In the genomic region with DNA sequence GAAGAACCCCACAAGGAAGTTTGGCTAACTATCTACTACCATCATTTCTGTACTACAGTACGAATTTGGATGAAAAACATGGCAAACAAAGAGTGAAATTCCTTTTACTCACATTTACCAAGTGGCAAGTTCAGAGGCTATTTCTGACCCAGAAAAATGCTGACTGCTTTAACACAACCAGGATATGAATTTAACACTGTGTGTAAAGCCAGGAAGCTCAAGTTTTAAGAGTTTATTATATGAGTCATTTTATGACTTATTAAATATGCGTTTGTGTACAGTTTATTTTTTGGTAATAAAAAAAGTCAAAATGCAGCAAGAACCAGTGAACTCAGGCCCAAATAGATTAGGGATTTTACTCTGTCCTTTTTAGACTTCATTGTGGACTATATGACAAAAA, we compare ENCODE assay signal across 10 cellular contexts. TPM values are rescaled to one million over a fixed set of nuclear protein-coding genes. Genes with fewer than 3 reads are reported as not detected.
A peak's percentile ranks its signal among the peaks of the same experiment; 100 is the strongest.
DNase-seq lines count a peak whose midpoint lies in the region; ATAC-seq and TF ChIP-seq lines count a peak whose summit lies in the region.
"Had no signal": no experiment of that assay in that cellular context is flagged by ENCODE, and none has a peak within 500 bp of the region (broad histone marks: within the 10 kb centered on the region; RNA-seq: fewer than 3 reads in every experiment).

No MANE protein-coding gene starts in this region.

- H2BK120ac ChIP-seq in IMR-90 (ENCODE audit: low read depth, low read length), result peak overlapping the region; percentile 52

- H3K4me2 ChIP-seq in IMR-90 (ENCODE audit: low read depth, low read length), result peak overlapping the region; percentile 61; the same call in 1 of the 2 replicates

- H3K14ac ChIP-seq in IMR-90 (replicated peaks; ENCODE audit: low read depth, low read length), result peak overlapping the region; percentile 68

- no peaks in the 10 kb centered on the region for H4K20me1 ChIP-seq in IMR-90 (ENCODE audit: insufficient read depth, low read length)

- DNase-seq in AG08395 (ENCODE audit: low spot score), result peak; percentile 47
- peak; percentile 52 for DNase-seq in IMR-90
- no peak for DNase-seq in caudate nucleus (lab: John Stamatoyannopoulos, UW)
- peak; percentile 55 to 67 for DNase-seq in lung microvascular endothelial cell (ENCODE audit: low read depth in 2 of 2)
- DNase-seq in RPMI8226, result no peak
- no peak for DNase-seq in NCI-H1105 treated with DMSO at 0.1 percent for 48 hours (lab: John Stamatoyannopoulos, UW)
- no peak for DNase-seq in Peyer's patch
- DNase-seq: CD8-positive, alpha-beta memory T cell; effector CD4-positive, alpha-beta T cell had no signal

- no peak overlapping the region for H2BK5ac ChIP-seq in IMR-90 (ENCODE audit: low read depth, low read length, poor library complexity, severe bottlenecking)

- BruUV-seq in IMR-90 (replicated peaks; lab: Mats Ljungman, UMichigan), result no TSS peak

- H3K23ac ChIP-seq in IMR-90 (ENCODE audit: low read depth, low read length), result peak overlapping the region; percentile 63; the same call in 1 of the 2 replicates

- TF ChIP-seq POLR2A in IMR-90 (IDR thresholded peaks at IDR 0.05; ENCODE audit: low read depth, low read length) (no peak), Peyer's patch (IDR thresholded peaks at IDR 0.05) (no peak)

- H4K8ac ChIP-seq in IMR-90 (ENCODE audit: low read depth in 2 of 2, low read length in 2 of 2), result peak overlapping the region in 1 of 2 experiments; percentile 40; a peak in 2 of 4 replicates

- in situ Hi-C loops in IMR-90 (cut with MboI; ENCODE audit: low sequenced_read_pairs), result no loop called here

- H3K79me1 ChIP-seq in IMR-90 (ENCODE audit: low read depth in 1 of 2, low read length in 2 of 2), result peaks cover 4 to 7% of the 10 kb centered on the region in 2 experiments; a peak in 3 of 4 replicates

- no peak for TF ChIP-seq RAD21 in IMR-90 (IDR thresholded peaks at IDR 0.05; ENCODE audit: low read length)

- peak; percentile 55 for ATAC-seq in IMR-90 (ENCODE audit: low read depth)
- ATAC-seq in HG02798 (IDR thresholded peaks at IDR 0.05; ENCODE audit: poor library complexity, unreplicated experiment), result no peak

- no peaks in the 10 kb centered on the region for H3K9me1 ChIP-seq in IMR-90 (ENCODE audit: insufficient read depth, low read length)

- H2BK20ac ChIP-seq in IMR-90 (ENCODE audit: low read depth, low read length), result no peak overlapping the region

- WGBS in IMR-90 (ENCODE audit: extremely low coverage in 2 of 2, insufficient read length in 1 of 2), 2 experiments, result no CpG with 5 or more reads among the region's 2 CpGs

- dilution Hi-C loops in IMR-90 (cut with HindIII; ENCODE audit: low sequenced_read_pairs, unreplicated experiment), result no loop called here

- H2AK9ac ChIP-seq in IMR-90 (replicated peaks; ENCODE audit: low read depth, low read length, poor library complexity), result no peak overlapping the region

- H3K9me3 ChIP-seq in IMR-90 (ENCODE audit: control insufficient read depth, insufficient read depth, low read length) (no peaks in the 10 kb centered on the region), Peyer's patch (no peaks in the 10 kb centered on the region)

- H3K27ac ChIP-seq in IMR-90 (ENCODE audit: insufficient read depth, low read length), result no peak overlapping the region
- peak overlapping the region; percentile 58 for H3K27ac ChIP-seq in caudate nucleus (ENCODE audit: low read depth, low read length)
- no peak overlapping the region for H3K27ac ChIP-seq in Peyer's patch

- peak overlapping the region; percentile 54; the same call in 1 of the 2 replicates for H3K4ac ChIP-seq in IMR-90 (ENCODE audit: low read depth, low read length)

- H3K9ac ChIP-seq in IMR-90 (ENCODE audit: low read depth, low read length), result peak overlapping the region; percentile 43; the same call in 1 of the 2 replicates

- peak overlapping the region; percentile 37; the same call in 1 of the 2 replicates for H3K18ac ChIP-seq in IMR-90 (ENCODE audit: low read depth, low read length)

- peaks cover 6% of the 10 kb centered on the region for H3K4me1 ChIP-seq in IMR-90 (ENCODE audit: control insufficient read depth, insufficient read depth, low read length)
- no peaks in the 10 kb centered on the region for H3K4me1 ChIP-seq in Peyer's patch

- no peak overlapping the region; the same call in 1 of the 2 replicates for H4K91ac ChIP-seq in IMR-90 (ENCODE audit: insufficient read depth, low read depth, low read length)

- intact Hi-C loops in IMR-90 (cut with micrococcal nuclease), result loop anchor here (1.0 to 5.0 kb wide), 2 partner anchors 29 to 123 kb away; partner anchors contain the start of genes INHBC and R3HDM2

- peak overlapping the region; percentile 85 for H4K5ac ChIP-seq in IMR-90 (ENCODE audit: low read depth, low read length)

- no peak overlapping the region for H2AFZ ChIP-seq in IMR-90 (replicated peaks; ENCODE audit: low read length, poor library complexity)

- H3K36me3 ChIP-seq in IMR-90 (ENCODE audit: control insufficient read depth, insufficient read depth, low read length), result 0 out of 2 replicates have a peak, but pooled peaks cover 1% of the 10 kb centered on the region
- H3K36me3 ChIP-seq in Peyer's patch, result peaks cover 0 to 27% (median 0%) of the 10 kb centered on the region in 3 donors

- no peaks in the 10 kb centered on the region for H3K27me3 ChIP-seq in IMR-90 (ENCODE audit: control insufficient read depth, insufficient read depth, low read length)
- H3K27me3 ChIP-seq in Peyer's patch, result no peaks in the 10 kb centered on the region

- TF ChIP-seq CTCF in IMR-90 (conservative IDR thresholded peaks at IDR 0.05; ENCODE audit: low read depth, low read length) (no peak), Peyer's patch (IDR thresholded peaks at IDR 0.05) (no peak)

- no peak overlapping the region for H2AK5ac ChIP-seq in IMR-90 (ENCODE audit: low read depth, low read length)

- H2BK15ac ChIP-seq in IMR-90 (ENCODE audit: low read depth, low read length), result no peak overlapping the region

- CTCF ChIA-PET in IMR-90 (lab: Yijun Ruan, JAX), result interaction anchor here (0.5 to 2.7 kb wide), 2 partner anchors 33 to 143 kb away, joined by 3 to 42 read pairs; no protein-coding TSS in a partner anchor

- H3K56ac ChIP-seq in IMR-90 (ENCODE audit: extremely low read depth, insufficient read depth, low read length), result no peak overlapping the region

- H3K4me3 ChIP-seq in IMR-90 (ENCODE audit: insufficient read depth, low read depth, low read length), result no peak overlapping the region
- no peak overlapping the region for H3K4me3 ChIP-seq in Peyer's patch

- POLR2A ChIA-PET in IMR-90 (lab: Charles Lee; ENCODE audit: unreplicated experiment), result interaction anchor here (0.5 kb wide), 1 partner anchor 33 kb away, joined by 6 read pairs; no protein-coding TSS in a partner anchor

TF ChIP-seq in IMR-90, 13 proteins besides CTCF, POLR2A, EP300 and RAD21:
- TF ChIP-seq NFE2L2 (IDR thresholded peaks at IDR 0.05; ENCODE audit: low read depth, low read length) (no peak), SMC3 (IDR thresholded peaks at IDR 0.05; ENCODE audit: low read depth, low read length) (no peak), MAFK (IDR thresholded peaks at IDR 0.05; ENCODE audit: low read depth, low read length) (peak; percentile 66)

RNA-seq across cellular contexts. Expression of gene STAC3, which starts 58.4 kb away (rescaled TPM):
- under 0.01 and 0.18 TPM in 2 replicates for total RNA-seq in IMR-90 (2012; rRNA removed)
- 0.67 and 0.80 TPM in 2 replicates for polyA plus RNA-seq in IMR-90 (2012; rRNA removed)
- 0.13 and 0.66 TPM in 2 replicates for polyA plus RNA-seq in IMR-90 (2012; cell fraction: cytosol; rRNA removed)
- polyA plus RNA-seq in IMR-90 (2012; cell fraction: nucleus; rRNA removed; ENCODE audit: low replicate concordance), result 2.9 and 4.4 TPM in 2 replicates
- total RNA-seq in lung microvascular endothelial cell, result 0.22 and 0.40 TPM in 2 replicates
- total RNA-seq in Peyer's patch, result 1 to 10 TPM; 1.9 to 6.6 (median 2.4) TPM
- polyA plus RNA-seq: CD8-positive, alpha-beta memory T cell had no signal

Comparison
In these comparisons a context has a peak if more than half of its experiments do, and no peak if none do; other contexts are left out.
1. DNase-seq: peak in AG08395 (single experiment), IMR-90 (single experiment) and lung microvascular endothelial cell (2 of 2); none in caudate nucleus (0 of 61), RPMI8226 (single experiment), NCI-H1105 treated with DMSO at 0.1 percent for 48 hours (single experiment) and Peyer's patch (0 of 3).